In the genomic region with DNA sequence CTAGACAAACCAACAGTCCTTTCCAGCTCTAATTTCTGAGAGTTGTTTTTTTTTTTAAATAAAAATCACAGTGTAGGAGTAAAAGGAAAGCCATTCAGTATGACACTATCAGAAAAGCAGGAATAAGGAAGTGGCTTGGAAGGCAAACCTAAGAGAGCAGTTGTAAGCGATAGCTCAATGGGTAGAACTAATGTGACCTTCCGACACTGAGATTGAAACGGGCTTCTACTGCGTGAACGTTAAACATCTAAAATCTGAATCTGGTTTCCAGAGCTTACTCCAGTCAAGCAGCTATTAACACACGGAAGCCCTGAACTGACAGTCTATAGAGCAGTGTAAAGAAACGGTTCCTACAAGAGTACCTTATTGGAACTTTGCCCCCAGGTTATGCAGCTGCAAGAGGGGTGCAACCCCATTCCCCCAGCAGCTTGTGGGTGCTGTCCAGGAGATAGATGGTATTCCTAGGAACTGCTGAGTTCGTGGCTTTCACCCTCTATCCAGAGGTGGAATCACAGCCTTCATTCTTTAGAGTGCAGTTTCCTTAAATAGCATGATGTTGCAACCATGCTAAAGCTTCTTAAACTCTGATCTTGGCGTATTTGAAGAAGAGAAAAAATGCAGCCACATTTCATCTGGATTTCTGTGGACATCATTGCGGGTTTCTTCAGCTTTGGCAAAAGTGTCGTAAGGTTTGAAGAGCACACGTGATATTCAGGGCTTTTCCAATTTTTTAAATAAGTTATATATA, we compare ENCODE assay signal across 8 cellular contexts.
DNase-seq lines count a peak whose midpoint lies in the region; ATAC-seq and TF ChIP-seq lines count a peak whose summit lies in the region.

No MANE protein-coding gene starts in this region.

- POLR2A ChIA-PET in HEK293 (lab: Yijun Ruan, JAX), result interaction anchor here (0.6 to 6.7 kb wide), 18 partner anchors 9 to 470 kb away, joined by 3 to 135 read pairs (median 6); no protein-coding TSS in a partner anchor

- DNase-seq in AG09309 (ENCODE audit: low read depth) (peak; percentile 92), RPMI8226 (peak; percentile 60), dedifferentiated amniotic fluid mesenchymal stem cell (ENCODE audit: extremely low spot score) (peak; percentile 91)
- DNase-seq in activated effector memory CD4-positive, alpha-beta T cell treated with Interleukin-2 at 50 U/mL for 16 hours, result no peak

- H3K27ac Mint-ChIP-seq in nephron, result peak overlapping the region; percentile 100

- peaks cover 2% of the 10 kb centered on the region for H3K9me3 Mint-ChIP-seq in nephron

- H3K27ac ChIP-seq in HEK293 (ENCODE audit: extremely low read depth, low read depth, low read length), result peak overlapping the region; percentile 96

- peaks cover 6% of the 10 kb centered on the region for H3K36me3 Mint-ChIP-seq in nephron (ENCODE audit: low read depth)

- peak overlapping the region; percentile 82 to 88 (median 83) for H3K4me3 Mint-ChIP-seq in nephron

- peaks cover 0 to 3% of the 10 kb centered on the region in 2 experiments; a peak in 1 of 3 replicates for H3K36me3 ChIP-seq in HEK293 (ENCODE audit: control insufficient read depth in 2 of 2, insufficient read depth in 1 of 2, low read length in 2 of 2)

- peaks cover 4% of the 10 kb centered on the region for H3K27me3 Mint-ChIP-seq in nephron (ENCODE audit: low read depth)

- TF ChIP-seq CTCF in AG09309 (IDR thresholded peaks at IDR 0.05; ENCODE audit: control insufficient read depth, insufficient read depth, low read depth, low read length, missing control alignments) (no peak), HEK293 (tag by site-specific recombination; IDR thresholded peaks at IDR 0.05) (no peak), nephron (IDR thresholded peaks at IDR 0.05; ENCODE audit: unreplicated experiment in 3 of 3) (no peak)

- H3K4me1 ChIP-seq in HEK293 (ENCODE audit: control insufficient read depth, insufficient read depth, low read length), result peaks cover 25% of the 10 kb centered on the region

- no peaks in the 10 kb centered on the region for H3K9me3 ChIP-seq in HEK293 (ENCODE audit: control insufficient read depth, insufficient read depth, low read depth, low read length)

- H3K4me1 Mint-ChIP-seq in nephron, result peaks cover 58% of the 10 kb centered on the region

- CTCF ChIA-PET in HEK293 (lab: Yijun Ruan, JAX), result interaction anchor here (0.6 to 3.9 kb wide), 13 partner anchors 9 to 470 kb away, joined by 3 to 34 read pairs (median 4); no protein-coding TSS in a partner anchor

- H3K4me3 ChIP-seq in AG09309 (ENCODE audit: control insufficient read depth, low read depth, low read length) (no peak overlapping the region), HEK293 (ENCODE audit: low read depth, low read length) (peak overlapping the region; percentile 25)

- ATAC-seq in GM18519 (IDR thresholded peaks at IDR 0.05; ENCODE audit: low FRiP score, unreplicated experiment) (no peak), GM21360 (IDR thresholded peaks at IDR 0.05; ENCODE audit: unreplicated experiment) (no peak)

TF ChIP-seq in HEK293, 187 proteins besides CTCF, POLR2A, EP300 and RAD21 (continues in another document):
- TF ChIP-seq, protein P1, sequence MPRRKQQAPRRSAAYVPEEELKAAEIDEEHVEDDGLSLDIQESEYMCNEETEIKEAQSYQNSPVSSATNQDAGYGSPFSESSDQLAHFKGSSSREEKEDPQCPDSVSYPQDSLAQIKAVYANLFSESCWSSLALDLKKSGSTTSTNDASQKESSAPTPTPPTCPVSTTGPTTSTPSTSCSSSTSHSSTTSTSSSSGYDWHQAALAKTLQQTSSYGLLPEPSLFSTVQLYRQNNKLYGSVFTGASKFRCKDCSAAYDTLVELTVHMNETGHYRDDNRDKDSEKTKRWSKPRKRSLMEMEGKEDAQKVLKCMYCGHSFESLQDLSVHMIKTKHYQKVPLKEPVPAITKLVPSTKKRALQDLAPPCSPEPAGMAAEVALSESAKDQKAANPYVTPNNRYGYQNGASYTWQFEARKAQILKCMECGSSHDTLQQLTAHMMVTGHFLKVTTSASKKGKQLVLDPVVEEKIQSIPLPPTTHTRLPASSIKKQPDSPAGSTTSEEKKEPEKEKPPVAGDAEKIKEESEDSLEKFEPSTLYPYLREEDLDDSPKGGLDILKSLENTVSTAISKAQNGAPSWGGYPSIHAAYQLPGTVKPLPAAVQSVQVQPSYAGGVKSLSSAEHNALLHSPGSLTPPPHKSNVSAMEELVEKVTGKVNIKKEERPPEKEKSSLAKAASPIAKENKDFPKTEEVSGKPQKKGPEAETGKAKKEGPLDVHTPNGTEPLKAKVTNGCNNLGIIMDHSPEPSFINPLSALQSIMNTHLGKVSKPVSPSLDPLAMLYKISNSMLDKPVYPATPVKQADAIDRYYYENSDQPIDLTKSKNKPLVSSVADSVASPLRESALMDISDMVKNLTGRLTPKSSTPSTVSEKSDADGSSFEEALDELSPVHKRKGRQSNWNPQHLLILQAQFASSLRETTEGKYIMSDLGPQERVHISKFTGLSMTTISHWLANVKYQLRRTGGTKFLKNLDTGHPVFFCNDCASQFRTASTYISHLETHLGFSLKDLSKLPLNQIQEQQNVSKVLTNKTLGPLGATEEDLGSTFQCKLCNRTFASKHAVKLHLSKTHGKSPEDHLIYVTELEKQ (tag by site-specific recombination; IDR thresholded peaks at IDR 0.05; ENCODE audit: borderline replicate concordance), result no peak
- TF ChIP-seq KLF8 (tag by site-specific recombination; IDR thresholded peaks at IDR 0.05) (no peak), ZBTB20 (tag by site-specific recombination; IDR thresholded peaks at IDR 0.05) (no peak), SP7 (tag by site-specific recombination; IDR thresholded peaks at IDR 0.05) (no peak), SP3 (tag by site-specific recombination; IDR thresholded peaks at IDR 0.05) (no peak), ZNF2 (tag by site-specific recombination; IDR thresholded peaks at IDR 0.05) (no peak), GFI1B (tag by site-specific recombination; IDR thresholded peaks at IDR 0.05) (peak; percentile 96), ZNF114 (tag by site-specific recombination; IDR thresholded peaks at IDR 0.05) (no peak), PRDM1 (tag by site-specific recombination; IDR thresholded peaks at IDR 0.05) (no peak), ZNF394 (tag by site-specific recombination; IDR thresholded peaks at IDR 0.05; ENCODE audit: borderline replicate concordance) (no peak)
- TF ChIP-seq, protein P2, sequence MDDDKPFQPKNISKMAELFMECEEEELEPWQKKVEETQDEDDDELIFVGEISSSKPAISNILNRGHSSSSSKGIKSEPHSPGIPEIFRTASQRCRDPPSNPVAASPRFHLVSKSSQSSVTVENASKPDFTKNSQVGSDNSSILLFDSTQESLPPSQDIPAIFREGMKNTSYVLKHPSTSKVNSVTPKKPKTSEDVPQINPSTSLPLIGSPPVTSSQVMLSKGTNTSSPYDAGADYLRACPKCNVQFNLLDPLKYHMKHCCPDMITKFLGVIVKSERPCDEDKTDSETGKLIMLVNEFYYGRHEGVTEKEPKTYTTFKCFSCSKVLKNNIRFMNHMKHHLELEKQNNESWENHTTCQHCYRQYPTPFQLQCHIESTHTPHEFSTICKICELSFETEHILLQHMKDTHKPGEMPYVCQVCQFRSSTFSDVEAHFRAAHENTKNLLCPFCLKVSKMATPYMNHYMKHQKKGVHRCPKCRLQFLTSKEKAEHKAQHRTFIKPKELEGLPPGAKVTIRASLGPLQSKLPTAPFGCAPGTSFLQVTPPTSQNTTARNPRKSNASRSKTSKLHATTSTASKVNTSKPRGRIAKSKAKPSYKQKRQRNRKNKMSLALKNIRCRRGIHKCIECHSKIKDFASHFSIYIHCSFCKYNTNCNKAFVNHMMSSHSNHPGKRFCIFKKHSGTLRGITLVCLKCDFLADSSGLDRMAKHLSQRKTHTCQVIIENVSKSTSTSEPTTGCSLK (tag by site-specific recombination; IDR thresholded peaks at IDR 0.05), result no peak
- TF ChIP-seq, protein P3, sequence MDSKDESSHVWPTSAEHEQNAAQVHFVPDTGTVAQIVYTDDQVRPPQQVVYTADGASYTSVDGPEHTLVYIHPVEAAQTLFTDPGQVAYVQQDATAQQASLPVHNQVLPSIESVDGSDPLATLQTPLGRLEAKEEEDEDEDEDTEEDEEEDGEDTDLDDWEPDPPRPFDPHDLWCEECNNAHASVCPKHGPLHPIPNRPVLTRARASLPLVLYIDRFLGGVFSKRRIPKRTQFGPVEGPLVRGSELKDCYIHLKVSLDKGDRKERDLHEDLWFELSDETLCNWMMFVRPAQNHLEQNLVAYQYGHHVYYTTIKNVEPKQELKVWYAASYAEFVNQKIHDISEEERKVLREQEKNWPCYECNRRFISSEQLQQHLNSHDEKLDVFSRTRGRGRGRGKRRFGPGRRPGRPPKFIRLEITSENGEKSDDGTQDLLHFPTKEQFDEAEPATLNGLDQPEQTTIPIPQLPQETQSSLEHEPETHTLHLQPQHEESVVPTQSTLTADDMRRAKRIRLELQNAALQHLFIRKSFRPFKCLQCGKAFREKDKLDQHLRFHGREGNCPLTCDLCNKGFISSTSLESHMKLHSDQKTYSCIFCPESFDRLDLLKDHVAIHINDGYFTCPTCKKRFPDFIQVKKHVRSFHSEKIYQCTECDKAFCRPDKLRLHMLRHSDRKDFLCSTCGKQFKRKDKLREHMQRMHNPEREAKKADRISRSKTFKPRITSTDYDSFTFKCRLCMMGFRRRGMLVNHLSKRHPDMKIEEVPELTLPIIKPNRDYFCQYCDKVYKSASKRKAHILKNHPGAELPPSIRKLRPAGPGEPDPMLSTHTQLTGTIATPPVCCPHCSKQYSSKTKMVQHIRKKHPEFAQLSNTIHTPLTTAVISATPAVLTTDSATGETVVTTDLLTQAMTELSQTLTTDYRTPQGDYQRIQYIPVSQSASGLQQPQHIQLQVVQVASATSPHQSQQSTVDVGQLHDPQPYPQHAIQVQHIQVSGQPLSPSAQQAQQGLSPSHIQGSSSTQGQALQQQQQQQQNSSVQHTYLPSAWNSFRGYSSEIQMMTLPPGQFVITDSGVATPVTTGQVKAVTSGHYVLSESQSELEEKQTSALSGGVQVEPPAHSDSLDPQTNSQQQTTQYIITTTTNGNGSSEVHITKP (tag by site-specific recombination; IDR thresholded peaks at IDR 0.05), result no peak
- TF ChIP-seq, protein P4, sequence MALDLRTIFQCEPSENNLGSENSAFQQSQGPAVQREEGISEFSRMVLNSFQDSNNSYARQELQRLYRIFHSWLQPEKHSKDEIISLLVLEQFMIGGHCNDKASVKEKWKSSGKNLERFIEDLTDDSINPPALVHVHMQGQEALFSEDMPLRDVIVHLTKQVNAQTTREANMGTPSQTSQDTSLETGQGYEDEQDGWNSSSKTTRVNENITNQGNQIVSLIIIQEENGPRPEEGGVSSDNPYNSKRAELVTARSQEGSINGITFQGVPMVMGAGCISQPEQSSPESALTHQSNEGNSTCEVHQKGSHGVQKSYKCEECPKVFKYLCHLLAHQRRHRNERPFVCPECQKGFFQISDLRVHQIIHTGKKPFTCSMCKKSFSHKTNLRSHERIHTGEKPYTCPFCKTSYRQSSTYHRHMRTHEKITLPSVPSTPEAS (tag by site-specific recombination; IDR thresholded peaks at IDR 0.05), result no peak
